Comparison of ENCODE assay signal across 11 cellular contexts in genomic region chr1:161228032-161228431, GRCh38. TPM values are rescaled to one million over a fixed set of nuclear protein-coding genes. Genes with fewer than 3 reads are reported as not detected.
A peak's percentile ranks its signal among the peaks of the same experiment; 100 is the strongest.
DNase-seq lines count a peak whose midpoint lies in the region; ATAC-seq and TF ChIP-seq lines count a peak whose summit lies in the region.
"Had no signal": no experiment of that assay in that cellular context is flagged by ENCODE, and none has a peak within 500 bp of the region (broad histone marks: within the 10 kb centered on the region; RNA-seq: fewer than 3 reads in every experiment).

No MANE protein-coding gene starts in this region.

- H4K20me1 ChIP-seq in PC-9 (ENCODE audit: insufficient read depth), result no peaks in the 10 kb centered on the region; the same call in 1 of the 2 replicates

- peaks cover 45% of the 10 kb centered on the region for H3K4me1 Mint-ChIP-seq in activated CD4-positive, alpha-beta T cell treated with anti-CD3 and anti-CD28 coated beads, Interleukin-2, amount 10 ng/mL, durations not matched to agents 7 days and 5 days
- H3K4me1 Mint-ChIP-seq in dendritic cell treated with granulocyte-macrophage colony-stimulating factor and Interleukin-4, amounts not matched to agents 40 ng/mL and 50 ng/mL, for 4 days (ENCODE audit: low read depth), result peaks cover 49% of the 10 kb centered on the region
- peaks cover 31% of the 10 kb centered on the region for H3K4me1 Mint-ChIP-seq in stimulated activated effector memory CD8-positive, alpha-beta T cell treated with anti-CD3 and anti-CD28 coated beads, Interleukin-12 subunit alpha, Interleukin-12 subunit beta, amount 100 ng/mL, for 72 hours
- H3K4me1 Mint-ChIP-seq in endodermal cell, result peaks cover 34% of the 10 kb centered on the region

- H3K9ac ChIP-seq in endodermal cell (ENCODE audit: extremely low read depth, low read length, poor library complexity, severe bottlenecking), result no peak overlapping the region

- H3K27me3 ChIP-seq in PC-9 (ENCODE audit: insufficient read depth, low read depth), result no peaks in the 10 kb centered on the region
- H3K27me3 ChIP-seq in endodermal cell (ENCODE audit: control insufficient read depth, insufficient read depth, low read length, poor library complexity, severe bottlenecking), result no peaks in the 10 kb centered on the region
- H3K27me3 ChIP-seq: heart right ventricle, thyroid gland had no signal

- POLR2A ChIA-PET in activated CD4-positive, alpha-beta T cell treated with anti-CD3 and anti-CD28 coated beads, Interleukin-2, amount 10 ng/mL, durations not matched to agents 7 days and 5 days (lab: Charles Lee), result no interaction called here
- POLR2A ChIA-PET in PC-9 (lab: Charles Lee; ENCODE audit: unreplicated experiment), result no interaction called here

- H3K36me3 Mint-ChIP-seq in activated CD4-positive, alpha-beta T cell treated with anti-CD3 and anti-CD28 coated beads, Interleukin-2, amount 10 ng/mL, durations not matched to agents 7 days and 5 days (ENCODE audit: low read depth), result peaks cover 21% of the 10 kb centered on the region
- H3K36me3 Mint-ChIP-seq in dendritic cell treated with granulocyte-macrophage colony-stimulating factor and Interleukin-4, amounts not matched to agents 40 ng/mL and 50 ng/mL, for 4 days (ENCODE audit: low read depth), result peaks cover 54% of the 10 kb centered on the region
- peaks cover 22% of the 10 kb centered on the region for H3K36me3 Mint-ChIP-seq in stimulated activated effector memory CD8-positive, alpha-beta T cell treated with anti-CD3 and anti-CD28 coated beads, Interleukin-12 subunit alpha, Interleukin-12 subunit beta, amount 100 ng/mL, for 72 hours
- peaks cover 12% of the 10 kb centered on the region for H3K36me3 Mint-ChIP-seq in endodermal cell (ENCODE audit: low read depth)

- H3K36me3 ChIP-seq in PC-9 (ENCODE audit: low read depth), result no peaks in the 10 kb centered on the region
- peaks cover 14% of the 10 kb centered on the region for H3K36me3 ChIP-seq in endodermal cell (ENCODE audit: control insufficient read depth, insufficient read depth, low read length)

- WGBS in endodermal cell (ENCODE audit: insufficient coverage in 1 of 2, insufficient read length in 1 of 2), 2 experiments, result 94% methylated on average over 7 of the region's 7 CpGs; no CpG with 5 or more reads in 1 of the 2 experiments

- intact Hi-C loops in PC-9 (cut with micrococcal nuclease; ENCODE audit: unreplicated experiment), result loop anchor here (10.0 kb wide), 1 partner anchor 537 kb away; the partner anchor contains the start of gene ATF6
- intact Hi-C loops in dendritic cell treated with granulocyte-macrophage colony-stimulating factor and Interleukin-4, amounts not matched to agents 40 ng/mL and 50 ng/mL, for 4 days (cut with micrococcal nuclease), result loop anchor here (5.0 kb wide), 2 partner anchors 84 to 139 kb away; partner anchors contain the start of genes CFAP126 and SDHC

- peak overlapping the region; percentile 91; the same call in 1 of the 2 replicates for H3K4me2 ChIP-seq in PC-9

- peak overlapping the region; percentile 84 for H3K27ac Mint-ChIP-seq in activated CD4-positive, alpha-beta T cell treated with anti-CD3 and anti-CD28 coated beads, Interleukin-2, amount 10 ng/mL, durations not matched to agents 7 days and 5 days
- H3K27ac Mint-ChIP-seq in dendritic cell treated with granulocyte-macrophage colony-stimulating factor and Interleukin-4, amounts not matched to agents 40 ng/mL and 50 ng/mL, for 4 days, result peak overlapping the region; percentile 94
- no peak overlapping the region for H3K27ac Mint-ChIP-seq in stimulated activated effector memory CD8-positive, alpha-beta T cell treated with anti-CD3 and anti-CD28 coated beads, Interleukin-12 subunit alpha, Interleukin-12 subunit beta, amount 100 ng/mL, for 72 hours
- no peak overlapping the region for H3K27ac Mint-ChIP-seq in endodermal cell

- H3K4me3 ChIP-seq in PC-9, result no peak overlapping the region
- no peak overlapping the region for H3K4me3 ChIP-seq in endodermal cell (ENCODE audit: low read length)
- H3K4me3 ChIP-seq: thyroid gland had no signal

- no TSS peak for BruUV-seq in PC-9 (replicated peaks; lab: Mats Ljungman, UMichigan)

- H3K9me3 Mint-ChIP-seq in activated CD4-positive, alpha-beta T cell treated with anti-CD3 and anti-CD28 coated beads, Interleukin-2, amount 10 ng/mL, durations not matched to agents 7 days and 5 days, result no peaks in the 10 kb centered on the region
- no peaks in the 10 kb centered on the region for H3K9me3 Mint-ChIP-seq in dendritic cell treated with granulocyte-macrophage colony-stimulating factor and Interleukin-4, amounts not matched to agents 40 ng/mL and 50 ng/mL, for 4 days
- H3K9me3 Mint-ChIP-seq in stimulated activated effector memory CD8-positive, alpha-beta T cell treated with anti-CD3 and anti-CD28 coated beads, Interleukin-12 subunit alpha, Interleukin-12 subunit beta, amount 100 ng/mL, for 72 hours, result no peaks in the 10 kb centered on the region
- no peaks in the 10 kb centered on the region for H3K9me3 Mint-ChIP-seq in endodermal cell

- H3F3A ChIP-seq in PC-9 (ENCODE audit: insufficient read depth, low read depth), result peaks cover 3% of the 10 kb centered on the region; the same call in 1 of the 2 replicates

- TF ChIP-seq CTCF in PC-9 (conservative IDR thresholded peaks at IDR 0.05) (no peak), endodermal cell (conservative IDR thresholded peaks at IDR 0.05) (no peak), GM20000 (IDR thresholded peaks at IDR 0.05; ENCODE audit: extremely low read depth, missing control alignments) (no peak)

- no peaks in the 10 kb centered on the region for H3K9me2 ChIP-seq in PC-9 (ENCODE audit: insufficient read depth)

- H3K79me2 ChIP-seq in PC-9 (ENCODE audit: low read depth), result no peaks in the 10 kb centered on the region

- no peaks in the 10 kb centered on the region for H3K27me3 Mint-ChIP-seq in activated CD4-positive, alpha-beta T cell treated with anti-CD3 and anti-CD28 coated beads, Interleukin-2, amount 10 ng/mL, durations not matched to agents 7 days and 5 days
- H3K27me3 Mint-ChIP-seq in dendritic cell treated with granulocyte-macrophage colony-stimulating factor and Interleukin-4, amounts not matched to agents 40 ng/mL and 50 ng/mL, for 4 days, result no peaks in the 10 kb centered on the region
- H3K27me3 Mint-ChIP-seq in endodermal cell (ENCODE audit: insufficient read depth), result no peaks in the 10 kb centered on the region

- no peak for DNase-seq in activated CD4-positive, alpha-beta T cell treated with anti-CD3 and anti-CD28 coated beads, Interleukin-2, amount 10 ng/mL, durations not matched to agents 7 days and 5 days
- no peak for DNase-seq in activated CD4-positive, alpha-beta T cell treated with anti-CD3 and anti-CD28 coated beads, Interleukin-2, amount 50 U/mL, for 4 hours
- DNase-seq in PC-9 (no peak), endodermal cell (no peak), OCI-M2 (lab: John Stamatoyannopoulos, UW; ENCODE audit: unreplicated experiment) (no peak), GM20000 (ENCODE audit: low spot score) (no peak)
- no peak for DNase-seq in stimulated activated effector memory CD8-positive, alpha-beta T cell treated with anti-CD3 and anti-CD28 coated beads, Interleukin-12 subunit alpha, Interleukin-12 subunit beta, amount 100 ng/mL, for 72 hours (ENCODE audit: low spot score in 2 of 2)

- no peak overlapping the region for H2AFZ ChIP-seq in PC-9

- peak overlapping the region; percentile 95 for H3K4me3 Mint-ChIP-seq in activated CD4-positive, alpha-beta T cell treated with anti-CD3 and anti-CD28 coated beads, Interleukin-2, amount 10 ng/mL, durations not matched to agents 7 days and 5 days
- peak overlapping the region; percentile 61 for H3K4me3 Mint-ChIP-seq in dendritic cell treated with granulocyte-macrophage colony-stimulating factor and Interleukin-4, amounts not matched to agents 40 ng/mL and 50 ng/mL, for 4 days
- peak overlapping the region; percentile 97 for H3K4me3 Mint-ChIP-seq in stimulated activated effector memory CD8-positive, alpha-beta T cell treated with anti-CD3 and anti-CD28 coated beads, Interleukin-12 subunit alpha, Interleukin-12 subunit beta, amount 100 ng/mL, for 72 hours
- H3K4me3 Mint-ChIP-seq in endodermal cell, result no peak overlapping the region

- no peak for ATAC-seq in stimulated activated effector memory CD8-positive, alpha-beta T cell treated with anti-CD3 and anti-CD28 coated beads, Interleukin-12 subunit alpha, Interleukin-12 subunit beta, amount 100 ng/mL, for 72 hours

- peaks cover 16% of the 10 kb centered on the region for H3K4me1 ChIP-seq in PC-9 (replicated peaks; ENCODE audit: insufficient read depth)
- H3K4me1 ChIP-seq in endodermal cell (ENCODE audit: control insufficient read depth, insufficient read depth, low read length), result peaks cover 13% of the 10 kb centered on the region

- CTCF ChIA-PET in activated CD4-positive, alpha-beta T cell treated with anti-CD3 and anti-CD28 coated beads, Interleukin-2, amount 10 ng/mL, durations not matched to agents 7 days and 5 days (lab: Charles Lee), result interaction anchor here (0.6 to 4.4 kb wide), 9 partner anchors 17 to 212 kb away, joined by 3 to 38 read pairs (median 4); partner anchors contain the start of gene NDUFS2
- CTCF ChIA-PET in PC-9 (lab: Charles Lee), result no interaction called here

- H3K27ac ChIP-seq in PC-9 (no peak overlapping the region), endodermal cell (ENCODE audit: low read depth, low read length) (no peak overlapping the region)

- H3K9me3 ChIP-seq in PC-9 (ENCODE audit: insufficient read depth, low read depth) (no peaks in the 10 kb centered on the region), endodermal cell (ENCODE audit: control insufficient read depth, low read length) (no peaks in the 10 kb centered on the region)
- H3K9me3 ChIP-seq: heart right ventricle, thyroid gland had no signal

RNA-seq across cellular contexts. Expression of gene TOMM40L, which starts 2.2 kb away (rescaled TPM):
- total RNA-seq in activated CD4-positive, alpha-beta T cell treated with anti-CD3 and anti-CD28 coated beads, Interleukin-2, amount 10 ng/mL, durations not matched to agents 7 days and 5 days, result 10 to 100 TPM; 16.7 to 17.3 TPM
- total RNA-seq in PC-9 (2021), result 4.3 and 6.7 TPM in 2 replicates
- 10 to 100 TPM in 1 of 2 donors, 1 to 10 TPM in 1; 9.0 to 11.6 TPM for total RNA-seq in endodermal cell
- polyA plus RNA-seq in endodermal cell (2013, experiment 1 of 2), result 9.8 TPM
- 10.6 TPM for polyA plus RNA-seq in endodermal cell (2013, experiment 2 of 2)

RNA-seq across cellular contexts. Expression of gene APOA2, which starts 4.6 kb away (rescaled TPM):
- not detected for total RNA-seq in activated CD4-positive, alpha-beta T cell treated with anti-CD3 and anti-CD28 coated beads, Interleukin-2, amount 10 ng/mL, durations not matched to agents 7 days and 5 days
- total RNA-seq in PC-9 (2021) (not detected in 2 replicates), endodermal cell (100 to 1,000 TPM; 268 to 396 TPM)
- 149 TPM for polyA plus RNA-seq in endodermal cell (2013, experiment 1 of 2)
- 136 TPM for polyA plus RNA-seq in endodermal cell (2013, experiment 2 of 2)
- total RNA-seq: lung microvascular endothelial cell, thyroid gland had no signal
- polyA plus RNA-seq: heart right ventricle had no signal

RNA-seq across cellular contexts. Expression of gene NR1I3, which starts 10.0 kb away (rescaled TPM):
- not detected for total RNA-seq in activated CD4-positive, alpha-beta T cell treated with anti-CD3 and anti-CD28 coated beads, Interleukin-2, amount 10 ng/mL, durations not matched to agents 7 days and 5 days
- total RNA-seq in PC-9 (2021) (not detected in 2 replicates), endodermal cell (not detected)
- polyA plus RNA-seq in endodermal cell (2013, experiment 1 of 2), result not detected
- polyA plus RNA-seq in endodermal cell (2013, experiment 2 of 2), result not detected
- total RNA-seq: heart right ventricle, lung microvascular endothelial cell, thyroid gland had no signal

RNA-seq across cellular contexts. Expression of gene FCER1G, which starts 12.9 kb away (rescaled TPM):
- 1 to 10 TPM; 1.8 to 3.0 TPM for total RNA-seq in activated CD4-positive, alpha-beta T cell treated with anti-CD3 and anti-CD28 coated beads, Interleukin-2, amount 10 ng/mL, durations not matched to agents 7 days and 5 days
- total RNA-seq in PC-9 (2021) (1.3 TPM in 1 of 2 replicates, not detected in the other), endodermal cell (under 1 TPM; 0.68 to 0.69 TPM)
- not detected for polyA plus RNA-seq in endodermal cell (2013, experiment 1 of 2)
- not detected for polyA plus RNA-seq in endodermal cell (2013, experiment 2 of 2)
- total RNA-seq: lung microvascular endothelial cell had no signal

RNA-seq across cellular contexts. Expression of gene NDUFS2, which starts 25.9 kb away (rescaled TPM):
- total RNA-seq in activated CD4-positive, alpha-beta T cell treated with anti-CD3 and anti-CD28 coated beads, Interleukin-2, amount 10 ng/mL, durations not matched to agents 7 days and 5 days, result 10 to 100 TPM; 74.2 to 82.1 TPM
- total RNA-seq in PC-9 (2021) (99.5 and 107 TPM in 2 replicates), endodermal cell (10 to 100 TPM; 83.5 to 100.0 TPM)
- polyA plus RNA-seq in endodermal cell (2013, experiment 1 of 2), result 130 TPM
- polyA plus RNA-seq in endodermal cell (2013, experiment 2 of 2), result 112 TPM

Comparison
In these comparisons a context has a peak if more than half of its experiments do, and no peak if none do; other contexts are left out.
1. H3K27ac Mint-ChIP-seq: peak in activated CD4-positive, alpha-beta T cell treated with anti-CD3 and anti-CD28 coated beads, Interleukin-2, amount 10 ng/mL, durations not matched to agents 7 days and 5 days (single experiment) and dendritic cell treated with granulocyte-macrophage colony-stimulating factor and Interleukin-4, amounts not matched to agents 40 ng/mL and 50 ng/mL, for 4 days (single experiment); none in stimulated activated effector memory CD8-positive, alpha-beta T cell treated with anti-CD3 and anti-CD28 coated beads, Interleukin-12 subunit alpha, Interleukin-12 subunit beta, amount 100 ng/mL, for 72 hours (single experiment) and endodermal cell (single experiment).
2. RNA of gene APOA2, which starts 4.6 kb away (total RNA-seq): 268 to 396 TPM in endodermal cell; not detected in activated CD4-positive, alpha-beta T cell treated with anti-CD3 and anti-CD28 coated beads, Interleukin-2, amount 10 ng/mL, durations not matched to agents 7 days and 5 days and not detected in PC-9; every median in the first group is over 100 times any median in the second.